28 cellular contexts compared by ENCODE assay signal in the genomic region with DNA sequence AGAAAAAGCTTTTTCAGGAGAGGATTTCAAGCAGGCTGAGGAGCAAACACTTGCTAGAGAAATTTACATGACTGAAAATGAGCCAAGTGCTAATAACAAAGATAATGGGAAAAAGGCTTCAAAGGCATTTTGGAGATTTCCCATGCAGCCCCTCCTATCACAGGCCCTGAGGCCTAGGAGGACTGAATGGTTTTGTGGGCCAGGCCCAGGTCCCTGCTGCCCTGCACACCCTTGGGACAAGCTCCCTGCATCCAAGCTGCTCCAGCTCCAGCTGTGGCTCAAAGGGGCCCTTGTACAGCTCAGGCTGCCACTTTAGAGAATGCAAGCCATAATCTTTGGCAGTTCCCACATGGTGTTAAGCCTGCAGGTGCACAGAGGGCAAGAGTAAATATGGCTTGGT.
"Had no signal": no experiment of that assay in that cellular context is flagged by ENCODE, and none has a peak within 500 bp of the region (broad histone marks: within the 10 kb centered on the region; RNA-seq: fewer than 3 reads in every experiment).

No MANE protein-coding gene starts in this region.

- H3K27ac Mint-ChIP-seq: activated CD4-positive, alpha-beta memory T cell treated with anti-CD3 and anti-CD28 coated beads for 36 hours; activated CD4-positive, alpha-beta T cell treated with anti-CD3 and anti-CD28 coated beads for 36 hours; activated CD4-positive, alpha-beta T cell treated with anti-CD3 and anti-CD28 coated beads, Interleukin-2, amount 10 ng/mL, durations not matched to agents 24 days and 14 days; activated CD8-positive, alpha-beta memory T cell treated with anti-CD3 and anti-CD28 coated beads, Interleukin-2, amount 10 ng/mL, durations not matched to agents 7 days and 5 days; activated CD8-positive, alpha-beta T cell treated with anti-CD3 and anti-CD28 coated beads, Interleukin-2, amount 10 ng/mL, durations not matched to agents 7 days and 5 days; activated naive CD4-positive, alpha-beta T cell treated with anti-CD3 and anti-CD28 coated beads, Interleukin-2, amount 10 ng/mL, durations not matched to agents 7 days and 5 days; activated naive CD4-positive, alpha-beta T cell treated with anti-CD3 and anti-CD28 coated beads, Interleukin-2, amount 50 U/mL, for 72 hours; activated naive CD8-positive, alpha-beta T cell treated with anti-CD3 and anti-CD28 coated beads, Interleukin-2, amount 10 ng/mL, durations not matched to agents 7 days and 5 days; activated T-cell treated with anti-CD3 and anti-CD28 coated beads, Interleukin-2, amount 50 U/mL, for 72 hours; effector memory CD8-positive, alpha-beta T cell had no signal

- H3K4me3 Mint-ChIP-seq: activated CD4-positive, alpha-beta memory T cell treated with anti-CD3 and anti-CD28 coated beads for 36 hours; activated CD4-positive, alpha-beta T cell treated with anti-CD3 and anti-CD28 coated beads for 36 hours; activated CD4-positive, alpha-beta T cell treated with anti-CD3 and anti-CD28 coated beads, Interleukin-2, amount 10 ng/mL, durations not matched to agents 24 days and 14 days; activated CD8-positive, alpha-beta memory T cell treated with anti-CD3 and anti-CD28 coated beads, Interleukin-2, amount 10 ng/mL, durations not matched to agents 7 days and 5 days; activated CD8-positive, alpha-beta T cell treated with anti-CD3 and anti-CD28 coated beads, Interleukin-2, amount 10 ng/mL, durations not matched to agents 7 days and 5 days; activated naive CD4-positive, alpha-beta T cell treated with anti-CD3 and anti-CD28 coated beads, Interleukin-2, amount 10 ng/mL, durations not matched to agents 7 days and 5 days; activated naive CD8-positive, alpha-beta T cell treated with anti-CD3 and anti-CD28 coated beads, Interleukin-2, amount 10 ng/mL, durations not matched to agents 7 days and 5 days; activated T-cell treated with anti-CD3 and anti-CD28 coated beads, Interleukin-2, amount 50 U/mL, for 72 hours; central memory CD8-positive, alpha-beta T cell; effector memory CD8-positive, alpha-beta T cell had no signal

- H3K27me3 Mint-ChIP-seq: activated CD4-positive, alpha-beta memory T cell treated with anti-CD3 and anti-CD28 coated beads for 36 hours; activated CD4-positive, alpha-beta T cell treated with anti-CD3 and anti-CD28 coated beads for 36 hours; activated CD4-positive, alpha-beta T cell treated with anti-CD3 and anti-CD28 coated beads, Interleukin-2, amount 10 ng/mL, durations not matched to agents 24 days and 14 days; activated naive CD4-positive, alpha-beta T cell treated with anti-CD3 and anti-CD28 coated beads, Interleukin-2, amount 10 ng/mL, durations not matched to agents 7 days and 5 days; activated naive CD8-positive, alpha-beta T cell treated with anti-CD3 and anti-CD28 coated beads, Interleukin-2, amount 10 ng/mL, durations not matched to agents 7 days and 5 days; central memory CD8-positive, alpha-beta T cell; effector memory CD8-positive, alpha-beta T cell had no signal

- H3K36me3 Mint-ChIP-seq: activated CD4-positive, alpha-beta memory T cell treated with anti-CD3 and anti-CD28 coated beads for 36 hours; activated naive CD4-positive, alpha-beta T cell treated with anti-CD3 and anti-CD28 coated beads, Interleukin-2, amount 10 ng/mL, durations not matched to agents 7 days and 5 days had no signal

- H3K27me3 ChIP-seq: brain microvascular endothelial cell, esophagus squamous epithelium, gastroesophageal sphincter, heart right ventricle had no signal

- H3K36me3 ChIP-seq: brain microvascular endothelial cell, esophagus squamous epithelium, gastroesophageal sphincter, heart right ventricle had no signal

- H3K4me1 Mint-ChIP-seq: central memory CD8-positive, alpha-beta T cell had no signal

- DNase-seq: activated CD4-positive, alpha-beta memory T cell treated with anti-CD3 and anti-CD28 coated beads for 36 hours; activated CD4-positive, alpha-beta T cell treated with anti-CD3 and anti-CD28 coated beads for 36 hours; activated CD4-positive, alpha-beta T cell treated with anti-CD3 and anti-CD28 coated beads, Interleukin-2, amount 10 ng/mL, durations not matched to agents 24 days and 14 days; activated CD4-positive, CD25-positive, alpha-beta regulatory T cell; activated CD4-positive, CD25-positive, alpha-beta regulatory T cell treated with anti-CD3 and anti-CD28 coated beads, Interleukin-2, amount 50 U/mL, for 72 hours; activated CD8-positive, alpha-beta memory T cell treated with anti-CD3 and anti-CD28 coated beads, Interleukin-2, amount 10 ng/mL, durations not matched to agents 7 days and 5 days; activated CD8-positive, alpha-beta memory T cell treated with anti-CD3 and anti-CD28 coated beads, Interleukin-2, amount 50 U/mL, for 4 hours; activated CD8-positive, alpha-beta T cell treated with anti-CD3 and anti-CD28 coated beads, Interleukin-2, amount 10 ng/mL, durations not matched to agents 7 days and 5 days; activated gamma-delta T cell; activated naive CD4-positive, alpha-beta T cell; activated naive CD4-positive, alpha-beta T cell treated with anti-CD3 and anti-CD28 coated beads, Interleukin-2, amount 10 ng/mL, durations not matched to agents 7 days and 5 days; activated naive CD8-positive, alpha-beta T cell treated with anti-CD3 and anti-CD28 coated beads, Interleukin-2, amount 10 ng/mL, durations not matched to agents 7 days and 5 days; activated T-cell treated with anti-CD3 and anti-CD28 coated beads, Interleukin-2, amount 50 U/mL, for 1 hour; activated T-cell treated with anti-CD3 and anti-CD28 coated beads, Interleukin-2, amount 50 U/mL, for 72 hours; amniotic stem cell; anterior cingulate cortex; brain microvascular endothelial cell; cortex of kidney; dermis blood vessel endothelial cell; effector CD4-positive, alpha-beta T cell; effector memory CD8-positive, alpha-beta T cell; esophagus squamous epithelium; heart right ventricle; T-helper 2 cell had no signal

- ATAC-seq: activated CD4-positive, alpha-beta T cell treated with anti-CD3 and anti-CD28 coated beads for 36 hours; activated CD8-positive, alpha-beta memory T cell treated with anti-CD3 and anti-CD28 coated beads, Interleukin-2, amount 10 ng/mL, durations not matched to agents 7 days and 5 days; activated CD8-positive, alpha-beta T cell treated with anti-CD3 and anti-CD28 coated beads, Interleukin-2, amount 10 ng/mL, durations not matched to agents 7 days and 5 days; activated naive CD4-positive, alpha-beta T cell treated with anti-CD3 and anti-CD28 coated beads, Interleukin-2, amount 50 U/mL, for 72 hours; activated T-cell treated with anti-CD3 and anti-CD28 coated beads, Interleukin-2, amount 50 U/mL, for 72 hours; effector memory CD8-positive, alpha-beta T cell; gastroesophageal sphincter; heart right ventricle had no signal

- H3K4me3 ChIP-seq: esophagus squamous epithelium, gastroesophageal sphincter, heart right ventricle had no signal

- H3K27ac ChIP-seq: brain microvascular endothelial cell, epithelial cell of prostate, esophagus squamous epithelium, gastroesophageal sphincter, heart right ventricle had no signal

- H3K4me1 ChIP-seq: esophagus squamous epithelium, gastroesophageal sphincter, heart right ventricle had no signal
